1 cellular context compared by ENCODE assay signal in genomic region chr1:1678581-1679380, GRCh38.
TF ChIP-seq lines count a peak whose summit lies in the region.

No MANE protein-coding gene starts in this region.

TF ChIP-seq in HepG2, 621 proteins besides CTCF, POLR2A, EP300 and RAD21 (continued from another document and continues in another):
- no peak for TF ChIP-seq ZNF646 (CRISPR knock-in tag; IDR thresholded peaks at IDR 0.05)
- TF ChIP-seq CCAR2 (optimal IDR thresholded peaks at IDR 0.05; ENCODE audit: low read depth, low read length) = no peak
- 0 out of 2 replicates have a peak, but pooled peaks have one; percentile 41 for TF ChIP-seq YEATS4 (CRISPR knock-in tag; IDR thresholded peaks at IDR 0.05; ENCODE audit: borderline replicate concordance)
- no peak for TF ChIP-seq ZNF660 (CRISPR knock-in tag; IDR thresholded peaks at IDR 0.05; ENCODE audit: borderline replicate concordance, low read depth)
- no peak for TF ChIP-seq TP53 (CRISPR knock-in tag; conservative IDR thresholded peaks at IDR 0.05)
- no peak for TF ChIP-seq GRHL1 (CRISPR knock-in tag; conservative IDR thresholded peaks at IDR 0.05)
- TF ChIP-seq YY1 (IDR thresholded peaks at IDR 0.05; ENCODE audit: insufficient read depth, insufficient replicate concordance, low read depth, low read length) = peak; percentile 42
- no peak for TF ChIP-seq U2AF2 (IDR thresholded peaks at IDR 0.05; ENCODE audit: low read depth, low read length)
- TF ChIP-seq, protein P1, sequence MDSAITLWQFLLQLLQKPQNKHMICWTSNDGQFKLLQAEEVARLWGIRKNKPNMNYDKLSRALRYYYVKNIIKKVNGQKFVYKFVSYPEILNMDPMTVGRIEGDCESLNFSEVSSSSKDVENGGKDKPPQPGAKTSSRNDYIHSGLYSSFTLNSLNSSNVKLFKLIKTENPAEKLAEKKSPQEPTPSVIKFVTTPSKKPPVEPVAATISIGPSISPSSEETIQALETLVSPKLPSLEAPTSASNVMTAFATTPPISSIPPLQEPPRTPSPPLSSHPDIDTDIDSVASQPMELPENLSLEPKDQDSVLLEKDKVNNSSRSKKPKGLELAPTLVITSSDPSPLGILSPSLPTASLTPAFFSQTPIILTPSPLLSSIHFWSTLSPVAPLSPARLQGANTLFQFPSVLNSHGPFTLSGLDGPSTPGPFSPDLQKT (CRISPR knock-in tag; IDR thresholded peaks at IDR 0.05; ENCODE audit: borderline replicate concordance) = no peak
- no peak for TF ChIP-seq SAFB2 (CRISPR knock-in tag; IDR thresholded peaks at IDR 0.05; ENCODE audit: borderline replicate concordance, low read depth)
- TF ChIP-seq ZFP41 (CRISPR knock-in tag; IDR thresholded peaks at IDR 0.05; ENCODE audit: borderline replicate concordance) = no peak
- no peak for TF ChIP-seq AKNA (CRISPR knock-in tag; IDR thresholded peaks at IDR 0.05; ENCODE audit: borderline replicate concordance)
- TF ChIP-seq ZNF326 (CRISPR knock-in tag; IDR thresholded peaks at IDR 0.05; ENCODE audit: borderline replicate concordance) = no peak
- no peak for TF ChIP-seq ZFP37 (CRISPR knock-in tag; IDR thresholded peaks at IDR 0.05; ENCODE audit: borderline replicate concordance)
- TF ChIP-seq ZNF773 (CRISPR knock-in tag; IDR thresholded peaks at IDR 0.05; ENCODE audit: borderline replicate concordance) = no peak
- TF ChIP-seq NCOR1 (IDR thresholded peaks at IDR 0.05; ENCODE audit: borderline replicate concordance, low read length) = peak; percentile 77; the same call in 1 of the 2 replicates
- TF ChIP-seq SOX5 (CRISPR knock-in tag; IDR thresholded peaks at IDR 0.05; ENCODE audit: borderline replicate concordance) = peak; percentile 62; the same call in 1 of the 2 replicates
- TF ChIP-seq, protein P2, sequence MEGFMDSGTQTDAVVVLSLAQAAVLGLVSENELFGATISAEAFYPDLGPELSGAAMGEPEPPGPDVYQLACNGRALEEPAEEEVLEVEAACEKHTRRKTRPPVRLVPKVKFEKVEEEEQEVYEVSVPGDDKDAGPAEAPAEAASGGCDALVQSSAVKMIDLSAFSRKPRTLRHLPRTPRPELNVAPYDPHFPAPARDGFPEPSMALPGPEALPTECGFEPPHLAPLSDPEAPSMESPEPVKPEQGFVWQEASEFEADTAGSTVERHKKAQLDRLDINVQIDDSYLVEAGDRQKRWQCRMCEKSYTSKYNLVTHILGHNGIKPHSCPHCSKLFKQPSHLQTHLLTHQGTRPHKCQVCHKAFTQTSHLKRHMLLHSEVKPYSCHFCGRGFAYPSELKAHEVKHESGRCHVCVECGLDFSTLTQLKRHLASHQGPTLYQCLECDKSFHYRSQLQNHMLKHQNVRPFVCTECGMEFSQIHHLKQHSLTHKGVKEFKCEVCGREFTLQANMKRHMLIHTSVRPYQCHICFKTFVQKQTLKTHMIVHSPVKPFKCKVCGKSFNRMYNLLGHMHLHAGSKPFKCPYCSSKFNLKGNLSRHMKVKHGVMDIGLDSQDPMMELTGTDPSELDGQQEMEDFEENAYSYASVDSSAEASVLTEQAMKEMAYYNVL (CRISPR knock-in tag; IDR thresholded peaks at IDR 0.05; ENCODE audit: borderline replicate concordance) = peak; percentile 79; the same call in 1 of the 2 replicates
- TF ChIP-seq ZNF329 (CRISPR knock-in tag; IDR thresholded peaks at IDR 0.05; ENCODE audit: low read depth) = no peak; the same call in 1 of the 2 replicates
- 0 out of 2 replicates have a peak, but pooled peaks have one; percentile 26 for TF ChIP-seq HMG20B (CRISPR knock-in tag; conservative IDR thresholded peaks at IDR 0.05)
- TF ChIP-seq NCOA2 (CRISPR knock-in tag; IDR thresholded peaks at IDR 0.05) = peak; percentile 42; the same call in 1 of the 2 replicates
- no peak for TF ChIP-seq ZNF460 (CRISPR knock-in tag; IDR thresholded peaks at IDR 0.05; ENCODE audit: borderline replicate concordance)
- TF ChIP-seq, protein P3, sequence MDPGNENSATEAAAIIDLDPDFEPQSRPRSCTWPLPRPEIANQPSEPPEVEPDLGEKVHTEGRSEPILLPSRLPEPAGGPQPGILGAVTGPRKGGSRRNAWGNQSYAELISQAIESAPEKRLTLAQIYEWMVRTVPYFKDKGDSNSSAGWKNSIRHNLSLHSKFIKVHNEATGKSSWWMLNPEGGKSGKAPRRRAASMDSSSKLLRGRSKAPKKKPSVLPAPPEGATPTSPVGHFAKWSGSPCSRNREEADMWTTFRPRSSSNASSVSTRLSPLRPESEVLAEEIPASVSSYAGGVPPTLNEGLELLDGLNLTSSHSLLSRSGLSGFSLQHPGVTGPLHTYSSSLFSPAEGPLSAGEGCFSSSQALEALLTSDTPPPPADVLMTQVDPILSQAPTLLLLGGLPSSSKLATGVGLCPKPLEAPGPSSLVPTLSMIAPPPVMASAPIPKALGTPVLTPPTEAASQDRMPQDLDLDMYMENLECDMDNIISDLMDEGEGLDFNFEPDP (CRISPR knock-in tag; conservative IDR thresholded peaks at IDR 0.05) = no peak
- TF ChIP-seq ZNF546 (CRISPR knock-in tag; conservative IDR thresholded peaks at IDR 0.05) = no peak
- 0 out of 2 replicates have a peak, but pooled peaks have one; percentile 46 for TF ChIP-seq FOXK1 (CRISPR knock-in tag; IDR thresholded peaks at IDR 0.05; ENCODE audit: borderline replicate concordance, low read depth)
- TF ChIP-seq, protein P4, sequence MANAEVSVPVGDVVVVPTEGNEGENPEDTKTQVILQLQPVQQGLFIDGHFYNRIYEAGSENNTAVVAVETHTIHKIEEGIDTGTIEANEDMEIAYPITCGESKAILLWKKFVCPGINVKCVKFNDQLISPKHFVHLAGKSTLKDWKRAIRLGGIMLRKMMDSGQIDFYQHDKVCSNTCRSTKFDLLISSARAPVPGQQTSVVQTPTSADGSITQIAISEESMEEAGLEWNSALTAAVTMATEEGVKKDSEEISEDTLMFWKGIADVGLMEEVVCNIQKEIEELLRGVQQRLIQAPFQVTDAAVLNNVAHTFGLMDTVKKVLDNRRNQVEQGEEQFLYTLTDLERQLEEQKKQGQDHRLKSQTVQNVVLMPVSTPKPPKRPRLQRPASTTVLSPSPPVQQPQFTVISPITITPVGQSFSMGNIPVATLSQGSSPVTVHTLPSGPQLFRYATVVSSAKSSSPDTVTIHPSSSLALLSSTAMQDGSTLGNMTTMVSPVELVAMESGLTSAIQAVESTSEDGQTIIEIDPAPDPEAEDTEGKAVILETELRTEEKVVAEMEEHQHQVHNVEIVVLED (CRISPR knock-in tag; IDR thresholded peaks at IDR 0.05; ENCODE audit: borderline replicate concordance) = peak; percentile 63; the same call in 1 of the 2 replicates
- TF ChIP-seq ISX (CRISPR knock-in tag; conservative IDR thresholded peaks at IDR 0.05) = no peak
- TF ChIP-seq CREM (IDR thresholded peaks at IDR 0.05) = peak; percentile 58; the same call in 1 of the 2 replicates
- no peak for TF ChIP-seq CREM (CRISPR knock-in tag; IDR thresholded peaks at IDR 0.05)
- no peak for TF ChIP-seq ZFP36 (IDR thresholded peaks at IDR 0.05; ENCODE audit: borderline replicate concordance, low read depth, low read length, partially characterized antibody)
- peak; percentile 9; the same call in 1 of the 2 replicates for TF ChIP-seq ZNF724P (CRISPR knock-in tag; IDR thresholded peaks at IDR 0.05; ENCODE audit: borderline replicate concordance)
- peak; percentile 74 for TF ChIP-seq ZNF543 (CRISPR knock-in tag; IDR thresholded peaks at IDR 0.05)
- no peak for TF ChIP-seq ZNF572 (CRISPR knock-in tag; IDR thresholded peaks at IDR 0.05)
